In genomic region chr10:8047452-8048280, GRCh38 we compare ENCODE assay signal across 15 cellular contexts. TPM values are rescaled to one million over a fixed set of nuclear protein-coding genes. Genes with fewer than 3 reads are reported as not detected.
DNase-seq lines count a peak whose midpoint lies in the region; ATAC-seq, FAIRE-seq and TF ChIP-seq lines count a peak whose summit lies in the region.
"Had no signal": no experiment of that assay in that cellular context is flagged by ENCODE, and none has a peak within 500 bp of the region (broad histone marks: within the 10 kb centered on the region; RNA-seq: fewer than 3 reads in every experiment).

No MANE protein-coding gene starts in this region.

- H3K4me3 ChIP-seq in astrocyte (ENCODE audit: insufficient read depth, low read depth, low read length): no peak overlapping the region
- H3K4me3 ChIP-seq: BLaER1, hepatocyte, SK-N-MC had no signal

- peaks cover 22% of the 10 kb centered on the region for H4K20me1 ChIP-seq in astrocyte (ENCODE audit: insufficient read depth, low read length)

- H3K27ac ChIP-seq in 22Rv1: peak overlapping the region; percentile 86
- H3K27ac ChIP-seq in astrocyte (ENCODE audit: low read depth, low read length): no peak overlapping the region
- H3K27ac ChIP-seq: BLaER1, hepatocyte, SK-N-MC had no signal

- no peak overlapping the region for H3K4me2 ChIP-seq in astrocyte (ENCODE audit: low read length)
- H3K4me2 ChIP-seq: BLaER1 had no signal

- H3K27me3 ChIP-seq in astrocyte (ENCODE audit: insufficient read depth, low read length): peaks cover 93% of the 10 kb centered on the region

- H2AFZ ChIP-seq in astrocyte (ENCODE audit: low read depth, low read length): no peak overlapping the region
- H2AFZ ChIP-seq: hepatocyte had no signal

- no peaks in the 10 kb centered on the region for H3K9me3 ChIP-seq in astrocyte (ENCODE audit: insufficient read depth, low read depth, low read length)

- H3K4me3 Mint-ChIP-seq in astrocyte (ENCODE audit: unreplicated experiment) (no peak overlapping the region), naive B cell (peak overlapping the region in 3 of 8 donors; percentile 19 to 62 (median 20))

- H3K4me1 Mint-ChIP-seq in astrocyte (ENCODE audit: low read depth, unreplicated experiment) (no peaks in the 10 kb centered on the region), naive B cell (peaks cover 52 to 82% (median 53%) of the 10 kb centered on the region in 3 donors)

- H3K79me2 ChIP-seq in astrocyte (ENCODE audit: insufficient read depth, low read length): no peaks in the 10 kb centered on the region
- H3K79me2 ChIP-seq: hepatocyte had no signal

- H3K9me3 Mint-ChIP-seq in astrocyte (ENCODE audit: unreplicated experiment): peaks cover 5% of the 10 kb centered on the region
- peaks cover 0 to 16% (median 14%) of the 10 kb centered on the region in 7 donors for H3K9me3 Mint-ChIP-seq in naive B cell

- ATAC-seq in naive B cell (ENCODE audit: low read depth in 2 of 2) (no peak), HG02870 (IDR thresholded peaks at IDR 0.05; ENCODE audit: unreplicated experiment) (no peak), HG02642 (IDR thresholded peaks at IDR 0.05; ENCODE audit: poor library complexity, unreplicated experiment) (no peak)

- no peak overlapping the region for H3K9ac ChIP-seq in astrocyte (ENCODE audit: low read length)
- H3K9ac ChIP-seq: BLaER1 had no signal

- H3K36me3 Mint-ChIP-seq in astrocyte (ENCODE audit: low read depth, unreplicated experiment) (peaks cover 2% of the 10 kb centered on the region), naive B cell (peaks cover 0 to 12% of the 10 kb centered on the region in 2 donors)

- TF ChIP-seq CTCF in 22Rv1 (IDR thresholded peaks at IDR 0.05) (no peak), GM20000 (IDR thresholded peaks at IDR 0.05; ENCODE audit: extremely low read depth, missing control alignments) (no peak), astrocyte (IDR thresholded peaks at IDR 0.05; ENCODE audit: insufficient read depth, low read depth, low read length) (no peak)

- H3K4me1 ChIP-seq in astrocyte (ENCODE audit: insufficient read depth, low read length): peaks cover 12% of the 10 kb centered on the region

- DNase-seq in GM20000 (ENCODE audit: low spot score) (peak; percentile 34), astrocyte (ENCODE audit: low read depth) (no peak), naive B cell (no peak), RKO (ENCODE audit: low spot score) (no peak), NCI-H1417 (lab: John Stamatoyannopoulos, UW) (no peak)
- DNase-seq: activated gamma-delta T cell, caudate nucleus, GOT3 had no signal

- H3K27ac Mint-ChIP-seq in astrocyte (ENCODE audit: unreplicated experiment): peak overlapping the region; percentile 47
- peak overlapping the region in 4 of 6 donors; percentile 18 to 83 (median 61) for H3K27ac Mint-ChIP-seq in naive B cell
- H3K27ac Mint-ChIP-seq: progenitor cell of endocrine pancreas had no signal

- H3K36me3 ChIP-seq in astrocyte (ENCODE audit: insufficient read depth, low read length): no peaks in the 10 kb centered on the region
- H3K36me3 ChIP-seq: BLaER1 had no signal

- H3K27me3 Mint-ChIP-seq in astrocyte (ENCODE audit: low read depth, unreplicated experiment) (peaks cover 70% of the 10 kb centered on the region), naive B cell (peaks cover 56 to 83% (median 75%) of the 10 kb centered on the region in 3 donors)

- FAIRE-seq in astrocyte (lab: Jason Lieb, UNC): no peak

RNA-seq across cellular contexts. Expression of gene GATA3, which starts 6.8 kb away (rescaled TPM):
- 11.8 and 17.6 TPM in 2 replicates for total RNA-seq in astrocyte
- polyA plus RNA-seq in naive B cell (ENCODE audit: low read depth in 6 of 6): under 1 TPM in 3 of 6 donors, not detected in 3; 0.12 to 0.26 (median 0.14) TPM
